3 cellular contexts compared by ENCODE assay signal in genomic region chr9:127847833-127848755, GRCh38.
A peak's percentile ranks its signal among the peaks of the same experiment; 100 is the strongest.
TF ChIP-seq lines count a peak whose summit lies in the region.

No MANE protein-coding gene starts in this region.

TF ChIP-seq in WTC11, 78 proteins besides CTCF, POLR2A, EP300 and RAD21:
- TF ChIP-seq RELA (CRISPR knock-in tag; IDR thresholded peaks at IDR 0.05; ENCODE audit: borderline replicate concordance) (no peak), ZNF121 (CRISPR knock-in tag; IDR thresholded peaks at IDR 0.05) (peak; percentile 37; the same call in 1 of the 2 replicates)

TF ChIP-seq in H1, 55 proteins besides CTCF, POLR2A, EP300 and RAD21:
- TF ChIP-seq POU5F1 (IDR thresholded peaks at IDR 0.05; ENCODE audit: low read depth, low read length) (no peak), KDM1A (IDR thresholded peaks at IDR 0.05; ENCODE audit: borderline replicate concordance, low read length) (0 out of 2 replicates have a peak, but pooled peaks have one; percentile 35)

TF ChIP-seq in HEK293T, 16 proteins besides CTCF, POLR2A, EP300 and RAD21:
- TF ChIP-seq ZNF384 (IDR thresholded peaks at IDR 0.05), result no peak
- TF ChIP-seq FOXA1 (IDR thresholded peaks at IDR 0.05), result no peak
- no peak for TF ChIP-seq CTBP1 (IDR thresholded peaks at IDR 0.05; ENCODE audit: borderline replicate concordance)
- TF ChIP-seq ARNT (IDR thresholded peaks at IDR 0.05), result no peak
- no peak for TF ChIP-seq FOXM1 (IDR thresholded peaks at IDR 0.05; ENCODE audit: borderline replicate concordance)
- TF ChIP-seq HDGF (IDR thresholded peaks at IDR 0.05; ENCODE audit: borderline replicate concordance), result no peak
- TF ChIP-seq FOXK2 (IDR thresholded peaks at IDR 0.05), result no peak
- no peak for TF ChIP-seq SUZ12 (IDR thresholded peaks at IDR 0.05)
- no peak for TF ChIP-seq PKNOX1 (IDR thresholded peaks at IDR 0.05)
- TF ChIP-seq ELF4 (IDR thresholded peaks at IDR 0.05), result no peak
- no peak for TF ChIP-seq NFRKB (IDR thresholded peaks at IDR 0.05)
- TF ChIP-seq L3MBTL2 (conservative IDR thresholded peaks at IDR 0.05), result no peak
- no peak for TF ChIP-seq LEF1 (IDR thresholded peaks at IDR 0.05; ENCODE audit: borderline replicate concordance)
- TF ChIP-seq SP1 (IDR thresholded peaks at IDR 0.05), result no peak
- no peak for TF ChIP-seq TARDBP (IDR thresholded peaks at IDR 0.05)
- no peak for TF ChIP-seq BHLHE40 (IDR thresholded peaks at IDR 0.05; ENCODE audit: borderline replicate concordance)
